31 cellular contexts compared by ENCODE assay signal in genomic region chr4:6148506-6149205, GRCh38. TPM values are rescaled to one million over a fixed set of nuclear protein-coding genes. Genes with fewer than 3 reads are reported as not detected.
"Had no signal": no experiment of that assay in that cellular context is flagged by ENCODE, and none has a peak within 500 bp of the region (broad histone marks: within the 10 kb centered on the region; RNA-seq: fewer than 3 reads in every experiment).

No MANE protein-coding gene starts in this region.

- ATAC-seq: activated CD8-positive, alpha-beta T cell treated with anti-CD3 and anti-CD28 coated beads for 36 hours; activated naive CD4-positive, alpha-beta T cell treated with anti-CD3 and anti-CD28 coated beads, Interleukin-2, amount 50 U/mL, for 72 hours; activated T-cell treated with anti-CD3 and anti-CD28 coated beads, Interleukin-2, amount 50 U/mL, for 4 hours; activated T-cell treated with anti-CD3 and anti-CD28 coated beads, Interleukin-2, amount 50 U/mL, for 72 hours; activated T-helper 17 cell treated with anti-CD3 and anti-CD28 coated beads, Interleukin-2, amount 50 U/mL, for 72 hours had no signal

- H3K27me3 ChIP-seq: adrenal gland, ascending aorta, cardiac muscle cell had no signal

- H3K36me3 ChIP-seq: adrenal gland, ascending aorta, cardiac muscle cell had no signal

- H3K9me3 ChIP-seq: ascending aorta had no signal

- H3K27ac ChIP-seq: adrenal gland, ascending aorta, cardiac muscle cell, VCaP had no signal

- H3K4me3 ChIP-seq: adrenal gland, ascending aorta, cardiac muscle cell had no signal

- H3K4me1 ChIP-seq: adrenal gland, ascending aorta had no signal

- DNase-seq: activated B cell treated with CpG ODN at 0.5 μM for 24 hours; activated CD4-positive, alpha-beta memory T cell treated with anti-CD3 and anti-CD28 coated beads for 36 hours; activated CD4-positive, alpha-beta T cell treated with anti-CD3 and anti-CD28 coated beads for 4 hours; activated CD4-positive, alpha-beta T cell treated with anti-CD3 and anti-CD28 coated beads, Interleukin-2, amount 10 ng/mL, durations not matched to agents 24 days and 14 days; activated CD4-positive, alpha-beta T cell treated with anti-CD3 and anti-CD28 coated beads, Interleukin-2, amount 50 U/mL, for 1 hour; activated CD4-positive, alpha-beta T cell treated with anti-CD3 and anti-CD28 coated beads, Interleukin-2, amount 50 U/mL, for 4 hours; activated CD4-positive, CD25-positive, alpha-beta regulatory T cell treated with anti-CD3 and anti-CD28 coated beads, Interleukin-2, amount 50 U/mL, for 72 hours; activated CD8-positive, alpha-beta memory T cell treated with anti-CD3 and anti-CD28 coated beads, Interleukin-2, amount 50 U/mL, for 4 hours; activated CD8-positive, alpha-beta T cell treated with anti-CD3 and anti-CD28 coated beads for 36 hours; activated effector memory CD4-positive, alpha-beta T cell treated with anti-CD3 and anti-CD28 coated beads, Interleukin-2, amount 50 U/mL, for 16 hours; activated gamma-delta T cell treated with Interleukin-2 at 50 U/mL for 16 hours; activated naive CD4-positive, alpha-beta T cell; activated naive CD4-positive, alpha-beta T cell treated with anti-CD3 and anti-CD28 coated beads for 36 hours; activated naive CD4-positive, alpha-beta T cell treated with anti-CD3 and anti-CD28 coated beads, Interleukin-2, amount 50 U/mL, for 16 hours; activated naive CD8-positive, alpha-beta T cell treated with anti-CD3 and anti-CD28 coated beads for 36 hours; activated T-cell treated with anti-CD3 and anti-CD28 coated beads for 4 hours; activated T-cell treated with anti-CD3 and anti-CD28 coated beads, Interleukin-2, amount 50 U/mL, for 1 hour; activated T-cell treated with anti-CD3 and anti-CD28 coated beads, Interleukin-2, amount 50 U/mL, for 4 hours; activated T-cell treated with anti-CD3 and anti-CD28 coated beads, Interleukin-2, amount 50 U/mL, for 72 hours; adrenal gland; amniotic stem cell; central memory CD4-positive, alpha-beta T cell; T-helper 1 cell; T-helper 2 cell; T-helper 9 cell had no signal

RNA-seq across cellular contexts. Expression of gene JAKMIP1, which starts 51.7 kb away (rescaled TPM):
- total RNA-seq: ascending aorta, bronchial epithelial cell had no signal
